ENCODE assay signal across 8 cellular contexts in the genomic region with DNA sequence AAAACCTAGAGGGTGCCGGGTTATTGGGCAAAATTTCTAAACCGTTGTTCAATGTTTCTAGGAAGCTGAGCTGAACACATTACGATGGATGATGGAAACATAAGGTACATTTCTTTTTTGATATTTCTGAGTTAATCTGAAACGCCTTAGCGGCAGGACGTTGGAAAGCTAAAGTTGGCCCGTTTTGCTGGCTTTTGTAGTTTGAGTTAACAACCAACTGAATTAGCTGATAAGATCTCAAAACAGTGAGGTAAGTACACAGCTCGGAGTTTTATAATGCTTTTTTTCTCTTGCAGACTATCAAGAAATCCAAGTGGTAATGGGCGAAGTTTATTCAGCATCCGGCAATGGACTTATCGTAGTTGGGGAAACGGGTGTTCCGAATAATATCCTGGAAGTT.
DNase-seq lines count a peak whose midpoint lies in the region; ATAC-seq and TF ChIP-seq lines count a peak whose summit lies in the region.

No MANE protein-coding gene starts in this region.

- peak overlapping the region; percentile 87 to 100 (median 97) for H3K27ac Mint-ChIP-seq in IgD-negative memory B cell

- H3K27me3 Mint-ChIP-seq in IgD-negative memory B cell, result no peaks in the 10 kb centered on the region

- no peaks in the 10 kb centered on the region for H3K9me3 Mint-ChIP-seq in IgD-negative memory B cell

- H3K27ac ChIP-seq in 22Rv1, result peak overlapping the region; percentile 96

- peak overlapping the region; percentile 90 to 99 (median 92) for H3K4me3 Mint-ChIP-seq in IgD-negative memory B cell

- H3K4me1 Mint-ChIP-seq in IgD-negative memory B cell, result peaks cover 33 to 51% (median 33%) of the 10 kb centered on the region in 3 donors

- H3K4me1 ChIP-seq in mononuclear cell (ENCODE audit: insufficient read depth, low read length), result peaks cover 36% of the 10 kb centered on the region

- no peak for ATAC-seq in GM21717 (IDR thresholded peaks at IDR 0.05; ENCODE audit: unreplicated experiment)
- no peak for ATAC-seq in HG02973 (IDR thresholded peaks at IDR 0.05; ENCODE audit: unreplicated experiment)

- H3K36me3 Mint-ChIP-seq in IgD-negative memory B cell, result no peaks in the 10 kb centered on the region

- TF ChIP-seq CTCF in 22Rv1 (IDR thresholded peaks at IDR 0.05) (no peak), cardiac fibroblast (IDR thresholded peaks at IDR 0.05; ENCODE audit: low read depth, low read length) (no peak)

- DNase-seq in cardiac fibroblast (ENCODE audit: low read depth in 2 of 2), result peak in 1 of 2 donors; percentile 5
- no peak for DNase-seq in NOMO-1 treated with dmso at 0.1 percent for 144 hours (lab: John Stamatoyannopoulos, UW; ENCODE audit: unreplicated experiment)
- DNase-seq in nucleus accumbens (lab: John Stamatoyannopoulos, UW), result no peak

- H3K27me3 ChIP-seq in mononuclear cell (ENCODE audit: insufficient read depth, low read length), result no peaks in the 10 kb centered on the region

- no peaks in the 10 kb centered on the region for H3K9me3 ChIP-seq in mononuclear cell (ENCODE audit: low read depth, low read length)

- H3K4me3 ChIP-seq in cardiac fibroblast (replicated peaks in 1 of 2; ENCODE audit: low read depth in 2 of 2, low read length in 2 of 2) (peak overlapping the region; percentile 79 to 80), mononuclear cell (ENCODE audit: low read length) (peak overlapping the region; percentile 88)
